8 cellular contexts compared by ENCODE assay signal in genomic region chrX:129523076-129524055, GRCh38. TPM values are rescaled to one million over a fixed set of nuclear protein-coding genes. Genes with fewer than 3 reads are reported as not detected.
A peak's percentile ranks its signal among the peaks of the same experiment; 100 is the strongest.
DNase-seq lines count a peak whose midpoint lies in the region; ATAC-seq, FAIRE-seq and TF ChIP-seq lines count a peak whose summit lies in the region.

TSS of gene SMARCA1 (minus strand) at chrX:129523490. CDS start at chrX:129523370, 120 bp downstream.

- 25% methylated on average over 25 of the region's 59 CpGs for WGBS in right lobe of liver (ENCODE audit: insufficient coverage, low coverage, low lambda C conversion rate, missing lambda C conversion rate)

- H3K4me1 ChIP-seq in endocrine pancreas (ENCODE audit: control insufficient read depth, insufficient read depth, low read length) (peaks cover 5% of the 10 kb centered on the region), right lobe of liver (no peaks in the 10 kb centered on the region)

- intact Hi-C loops in right lobe of liver (cut with DNase I), result no loop called here

- H3K4me3 ChIP-seq in endocrine pancreas (ENCODE audit: control insufficient read depth, insufficient read depth, low read length) (peak within 1 kb of the TSS; percentile 89), right lobe of liver (peak within 1 kb of the TSS; percentile 66 to 68 (median 68))

- FAIRE-seq in H54 (lab: Jason Lieb, UNC), result no peak

- DNase-seq in ACHN (peak; percentile 51), H54 (ENCODE audit: insufficient read length, low spot score) (peak; percentile 54), right lobe of liver (peak; percentile 30 to 63 (median 57)), OCI-M1 (lab: John Stamatoyannopoulos, UW) (no peak)
- DNase-seq in stimulated activated naive CD8-positive, alpha-beta T cell treated with anti-CD3 and anti-CD28 coated beads, Interleukin-15, amount 100 ng/mL, for 72 hours, result no peak

- peaks cover 16% of the 10 kb centered on the region for H3K27me3 Mint-ChIP-seq in stimulated activated naive CD8-positive, alpha-beta T cell treated with anti-CD3 and anti-CD28 coated beads, Interleukin-15, amount 100 ng/mL, for 72 hours

- H3K9me3 Mint-ChIP-seq in stimulated activated naive CD8-positive, alpha-beta T cell treated with anti-CD3 and anti-CD28 coated beads, Interleukin-15, amount 100 ng/mL, for 72 hours, result no peaks in the 10 kb centered on the region

- peak; percentile 72 for ATAC-seq in SK-N-SH treated with all-trans-retinoic acid at 6 μM for 48 hours
- peak; percentile 37 to 62 (median 56) for ATAC-seq in right lobe of liver
- ATAC-seq in stimulated activated naive CD8-positive, alpha-beta T cell treated with anti-CD3 and anti-CD28 coated beads, Interleukin-15, amount 100 ng/mL, for 72 hours, result peak; percentile 56
- no peak for ATAC-seq in HG02763 (IDR thresholded peaks at IDR 0.05; ENCODE audit: unreplicated experiment)

- H3K9me3 ChIP-seq in endocrine pancreas (ENCODE audit: control insufficient read depth, low read length) (no peaks in the 10 kb centered on the region), right lobe of liver (no peaks in the 10 kb centered on the region)

- H3K36me3 ChIP-seq in endocrine pancreas (ENCODE audit: control insufficient read depth, insufficient read depth, low read length) (no peaks in the 10 kb centered on the region), right lobe of liver (no peaks in the 10 kb centered on the region)

- TF ChIP-seq POLR2A in H54 (IDR thresholded peaks at IDR 0.05; ENCODE audit: low read depth, low read length), result peak; percentile 63; the same call in 1 of the 2 replicates
- peak; percentile 62 for TF ChIP-seq POLR2A in right lobe of liver (IDR thresholded peaks at IDR 0.05)

- H3K9ac ChIP-seq in endocrine pancreas (ENCODE audit: control insufficient read depth, insufficient read depth, low read length), result peak within 1 kb of the TSS; percentile 51

- peaks cover 9% of the 10 kb centered on the region for H3K4me1 Mint-ChIP-seq in stimulated activated naive CD8-positive, alpha-beta T cell treated with anti-CD3 and anti-CD28 coated beads, Interleukin-15, amount 100 ng/mL, for 72 hours

- H3K27me3 ChIP-seq in endocrine pancreas (ENCODE audit: control insufficient read depth, insufficient read depth, low read length) (no peaks in the 10 kb centered on the region), right lobe of liver (no peaks in the 10 kb centered on the region)

- in situ Hi-C loops in ACHN (cut with HindIII; ENCODE audit: low pct_ligation_motif_present, low pct_unique_long_range_greater_than_20kb, low sequenced_read_pairs), result no loop called here

- TF ChIP-seq CTCF in right lobe of liver (IDR thresholded peaks at IDR 0.05), result no peak

- H3K4me3 Mint-ChIP-seq in stimulated activated naive CD8-positive, alpha-beta T cell treated with anti-CD3 and anti-CD28 coated beads, Interleukin-15, amount 100 ng/mL, for 72 hours, result peak within 1 kb of the TSS; percentile 85

- H3K27ac ChIP-seq in right lobe of liver, result peak within 1 kb of the TSS; percentile 74 to 90 (median 80)

- peak within 1 kb of the TSS in 1 of 2 donors; percentile 80 for H3K27ac Mint-ChIP-seq in stimulated activated naive CD8-positive, alpha-beta T cell treated with anti-CD3 and anti-CD28 coated beads, Interleukin-15, amount 100 ng/mL, for 72 hours

TF ChIP-seq in SK-N-SH treated with all-trans-retinoic acid at 6 μM for 48 hours, 23 proteins besides CTCF, POLR2A, EP300 and RAD21 (continues in another document):
- TF ChIP-seq TSHZ2 (CRISPR knock-in tag; IDR thresholded peaks at IDR 0.05), result no peak
- no peak for TF ChIP-seq ZFP30 (CRISPR knock-in tag; IDR thresholded peaks at IDR 0.05)
- no peak for TF ChIP-seq ZFP3 (CRISPR knock-in tag; IDR thresholded peaks at IDR 0.05)
- TF ChIP-seq ESRRG (CRISPR knock-in tag; IDR thresholded peaks at IDR 0.05), result no peak
- TF ChIP-seq ISL1 (CRISPR knock-in tag; IDR thresholded peaks at IDR 0.05), result no peak
- no peak for TF ChIP-seq GLIS3 (CRISPR knock-in tag; IDR thresholded peaks at IDR 0.05)
- no peak for TF ChIP-seq RARB (CRISPR knock-in tag; IDR thresholded peaks at IDR 0.05)
- TF ChIP-seq ZNF565 (CRISPR knock-in tag; conservative IDR thresholded peaks at IDR 0.05; ENCODE audit: low read depth), result no peak
- TF ChIP-seq ZC3H10 (CRISPR knock-in tag; IDR thresholded peaks at IDR 0.05), result no peak
- TF ChIP-seq SNAI2 (CRISPR knock-in tag; IDR thresholded peaks at IDR 0.05), result no peak
- no peak for TF ChIP-seq ZNF8 (CRISPR knock-in tag; IDR thresholded peaks at IDR 0.05)
- no peak for TF ChIP-seq CSDC2 (CRISPR knock-in tag; IDR thresholded peaks at IDR 0.05)
- no peak for TF ChIP-seq PATZ1 (CRISPR knock-in tag; IDR thresholded peaks at IDR 0.05; ENCODE audit: borderline replicate concordance)
- TF ChIP-seq CSRNP3 (CRISPR knock-in tag; IDR thresholded peaks at IDR 0.05), result no peak
- no peak for TF ChIP-seq OSR1 (CRISPR knock-in tag; IDR thresholded peaks at IDR 0.05)
- no peak for TF ChIP-seq POU6F1 (CRISPR knock-in tag; IDR thresholded peaks at IDR 0.05; ENCODE audit: borderline replicate concordance, low read depth)
- no peak for TF ChIP-seq TOX (CRISPR knock-in tag; IDR thresholded peaks at IDR 0.05; ENCODE audit: borderline replicate concordance)
- no peak for TF ChIP-seq TCF4 (CRISPR knock-in tag; IDR thresholded peaks at IDR 0.05; ENCODE audit: borderline replicate concordance)
- TF ChIP-seq PPARA (CRISPR knock-in tag; IDR thresholded peaks at IDR 0.05; ENCODE audit: borderline replicate concordance), result no peak

RNA-seq across cellular contexts. Expression of gene SMARCA1, which starts in this region (rescaled TPM):
- 10 to 100 TPM; 24.1 to 40.5 (median 31.1) TPM for total RNA-seq in right lobe of liver

Comparison
In these comparisons a context has a peak if more than half of its experiments do, and no peak if none do; other contexts are left out.
1. DNase-seq: peak in ACHN (single experiment), H54 (single experiment) and right lobe of liver (3 of 3); none in stimulated activated naive CD8-positive, alpha-beta T cell treated with anti-CD3 and anti-CD28 coated beads, Interleukin-15, amount 100 ng/mL, for 72 hours (0 of 2) and OCI-M1 (single experiment).